ENCODE assay signal across 30 cellular contexts in the genomic region with DNA sequence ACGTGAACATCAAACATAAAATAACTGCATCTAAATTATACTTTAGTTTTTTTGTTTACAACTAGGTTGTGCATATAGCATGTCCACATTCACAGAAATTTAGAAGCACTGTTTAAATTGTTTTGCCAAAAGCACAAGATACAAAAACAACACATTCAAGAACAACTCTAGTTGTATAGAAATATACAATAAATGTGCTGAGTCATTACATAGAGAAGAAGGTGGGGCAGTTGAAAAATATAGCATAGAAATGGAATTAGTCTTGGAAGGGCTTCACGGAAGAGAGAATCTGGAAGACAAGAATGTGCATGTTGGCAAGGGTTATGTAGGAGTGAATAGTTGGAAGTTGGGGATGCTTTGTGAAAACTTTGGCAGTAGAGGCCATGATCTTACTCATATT.
"Had no signal": no experiment of that assay in that cellular context is flagged by ENCODE, and none has a peak within 500 bp of the region (broad histone marks: within the 10 kb centered on the region; RNA-seq: fewer than 3 reads in every experiment).

No MANE protein-coding gene starts in this region.

- H3K4me1 Mint-ChIP-seq: immature natural killer cell; naive thymus-derived CD8-positive, alpha-beta T cell; nephron; stimulated activated naive B cell treated with anti-CD40 and anti-IgM and Interleukin-4, amounts not matched to agents 10 μg/mL and 1 μg/mL and 100 μg/mL, for 72 hours had no signal

- H3K4me2 ChIP-seq: neural progenitor cell had no signal

- H3K27ac Mint-ChIP-seq: immature natural killer cell; naive thymus-derived CD8-positive, alpha-beta T cell; nephron; neural progenitor cell; progenitor cell of endocrine pancreas; stimulated activated naive B cell treated with anti-CD40 and anti-IgM and Interleukin-4, amounts not matched to agents 10 μg/mL and 1 μg/mL and 100 μg/mL, for 72 hours had no signal

- ATAC-seq: left colon; left lung; lower lobe of right lung; naive thymus-derived CD8-positive, alpha-beta T cell; sciatic nerve; stimulated activated naive B cell treated with anti-CD40 and anti-IgM and Interleukin-4, amounts not matched to agents 10 μg/mL and 1 μg/mL and 100 μg/mL, for 72 hours; stimulated activated naive CD8-positive, alpha-beta T cell treated with anti-CD3 and anti-CD28 coated beads, Interleukin-15, Interleukin-2, amounts not matched to agents 100 U/mL and 50 U/mL, for 24 hours had no signal

- H2AFZ ChIP-seq: neural progenitor cell had no signal

- H3K4me1 ChIP-seq: left lung, lower lobe of right lung, right atrium auricular region, stomach, suprapubic skin, tibial artery, uterus had no signal

- FAIRE-seq: islet of Langerhans had no signal

- H3K36me3 ChIP-seq: left lung, lower lobe of right lung, neural progenitor cell, neutrophil, right atrium auricular region, stomach, suprapubic skin, thoracic aorta, tibial artery, uterus had no signal

- H3K4me3 Mint-ChIP-seq: immature natural killer cell; naive thymus-derived CD8-positive, alpha-beta T cell; nephron; neural progenitor cell; stimulated activated naive B cell treated with anti-CD40 and anti-IgM and Interleukin-4, amounts not matched to agents 10 μg/mL and 1 μg/mL and 100 μg/mL, for 72 hours had no signal

- H3K9me3 Mint-ChIP-seq: stimulated activated naive B cell treated with anti-CD40 and anti-IgM and Interleukin-4, amounts not matched to agents 10 μg/mL and 1 μg/mL and 100 μg/mL, for 72 hours had no signal

- H3K36me3 Mint-ChIP-seq: immature natural killer cell; neural progenitor cell; stimulated activated naive B cell treated with anti-CD40 and anti-IgM and Interleukin-4, amounts not matched to agents 10 μg/mL and 1 μg/mL and 100 μg/mL, for 72 hours had no signal

- H3K4me3 ChIP-seq: left lung, lower lobe of right lung, neural progenitor cell, right atrium auricular region, skin epidermis, stomach, suprapubic skin, thoracic aorta, tibial artery, uterus had no signal

- H3K9me3 ChIP-seq: left lung, lower lobe of right lung, neutrophil, suprapubic skin, thoracic aorta, tibial artery, uterus had no signal

- DNase-seq: hypothalamus; immature natural killer cell; kidney; left colon; left lung; lower lobe of right lung; mammary epithelial cell; mesenchymal stem cell; naive thymus-derived CD8-positive, alpha-beta T cell; occipital lobe; stimulated activated CD4-positive, alpha-beta T cell treated with anti-CD3 and anti-CD28 coated beads, Interleukin-12 subunit alpha, Interleukin-12 subunit beta, amount 100 ng/mL, for 4 hours; stimulated activated CD4-positive, alpha-beta T cell treated with anti-CD3 and anti-CD28 coated beads, Interleukin-15, amount 100 ng/mL, for 24 hours; stimulated activated CD4-positive, alpha-beta T cell treated with anti-CD3 and anti-CD28 coated beads, Interleukin-2, amount 100 ng/mL, for 24 hours; stimulated activated CD4-positive, alpha-beta T cell treated with anti-CD3 and anti-CD28 coated beads, Interleukin-4, amount 100 ng/mL, for 1 hour; stimulated activated naive B cell treated with anti-CD40 and anti-IgM and Interleukin-4, amounts not matched to agents 10 μg/mL and 1 μg/mL and 100 μg/mL, for 72 hours; stimulated activated naive CD8-positive, alpha-beta T cell treated with anti-CD3 and anti-CD28 coated beads, Interleukin-15, Interleukin-2, amounts not matched to agents 100 U/mL and 50 U/mL, for 24 hours; stomach; tibial artery; trophoblast cell; uterus had no signal

- H3K9ac ChIP-seq: neural progenitor cell had no signal

- H3K27me3 ChIP-seq: left lung, neural progenitor cell, neutrophil, right atrium auricular region, stomach, suprapubic skin, tibial artery, uterus had no signal

- H3K27me3 Mint-ChIP-seq: progenitor cell of endocrine pancreas; stimulated activated naive B cell treated with anti-CD40 and anti-IgM and Interleukin-4, amounts not matched to agents 10 μg/mL and 1 μg/mL and 100 μg/mL, for 72 hours had no signal

- H3K27ac ChIP-seq: left lung, lower lobe of right lung, neural progenitor cell, neutrophil, right atrium auricular region, skin epidermis, stomach, suprapubic skin, thoracic aorta, tibial artery, uterus had no signal
